ENCODE assay signal across 8 cellular contexts in genomic region chr10:18238875-18239485, GRCh38.
DNase-seq lines count a peak whose midpoint lies in the region; ATAC-seq, FAIRE-seq and TF ChIP-seq lines count a peak whose summit lies in the region.

No MANE protein-coding gene starts in this region.

- no peak overlapping the region for H3K4me3 Mint-ChIP-seq in mesothelial cell of epicardium

- ATAC-seq in GM21423 (IDR thresholded peaks at IDR 0.05; ENCODE audit: unreplicated experiment) (no peak), HG03439 (IDR thresholded peaks at IDR 0.05; ENCODE audit: unreplicated experiment) (no peak)

- H3K27ac Mint-ChIP-seq in mesothelial cell of epicardium: peak overlapping the region; percentile 28

- no peaks in the 10 kb centered on the region for H3K36me3 Mint-ChIP-seq in mesothelial cell of epicardium

- DNase-seq in NCI-H2171 treated with DMSO at 0.1 percent for 48 hours (lab: John Stamatoyannopoulos, UW) (peak; percentile 21), NCI-H2171 (lab: John Stamatoyannopoulos, UW) (no peak), NB4 (ENCODE audit: low read depth) (peak; percentile 33), mesothelial cell of epicardium (ENCODE audit: low spot score in 2 of 2, unreplicated experiment in 2 of 2) (no peak), NCI-H524 treated with DMSO at 0.1 percent for 48 hours (lab: John Stamatoyannopoulos, UW) (no peak)

- H3K27me3 Mint-ChIP-seq in mesothelial cell of epicardium (ENCODE audit: low read depth): no peaks in the 10 kb centered on the region

- no peaks in the 10 kb centered on the region for H3K9me3 Mint-ChIP-seq in mesothelial cell of epicardium

- peak; percentile 14 for FAIRE-seq in colon (lab: Jason Lieb, UNC)

- H3K4me1 Mint-ChIP-seq in mesothelial cell of epicardium: peaks cover 16% of the 10 kb centered on the region

- no peak for TF ChIP-seq POLR2A in NB4 (IDR thresholded peaks at IDR 0.05; ENCODE audit: extremely low read depth, insufficient read length)

- no peak overlapping the region for H3K4me3 ChIP-seq in NB4 (ENCODE audit: low read depth, low read length)

- TF ChIP-seq CTCF in NB4 (IDR thresholded peaks at IDR 0.05; ENCODE audit: low read depth, low read length) (peak; percentile 48), mesothelial cell of epicardium (IDR thresholded peaks at IDR 0.05; ENCODE audit: unreplicated experiment) (peak; percentile 73)

Comparison
In these comparisons a context has a peak if more than half of its experiments do, and no peak if none do; other contexts are left out.
1. DNase-seq: peak in NCI-H2171 treated with DMSO at 0.1 percent for 48 hours (single experiment) and NB4 (single experiment); none in NCI-H2171 (single experiment), mesothelial cell of epicardium (0 of 2) and NCI-H524 treated with DMSO at 0.1 percent for 48 hours (single experiment).